Comparison of ENCODE assay signal across 26 cellular contexts in the genomic region with DNA sequence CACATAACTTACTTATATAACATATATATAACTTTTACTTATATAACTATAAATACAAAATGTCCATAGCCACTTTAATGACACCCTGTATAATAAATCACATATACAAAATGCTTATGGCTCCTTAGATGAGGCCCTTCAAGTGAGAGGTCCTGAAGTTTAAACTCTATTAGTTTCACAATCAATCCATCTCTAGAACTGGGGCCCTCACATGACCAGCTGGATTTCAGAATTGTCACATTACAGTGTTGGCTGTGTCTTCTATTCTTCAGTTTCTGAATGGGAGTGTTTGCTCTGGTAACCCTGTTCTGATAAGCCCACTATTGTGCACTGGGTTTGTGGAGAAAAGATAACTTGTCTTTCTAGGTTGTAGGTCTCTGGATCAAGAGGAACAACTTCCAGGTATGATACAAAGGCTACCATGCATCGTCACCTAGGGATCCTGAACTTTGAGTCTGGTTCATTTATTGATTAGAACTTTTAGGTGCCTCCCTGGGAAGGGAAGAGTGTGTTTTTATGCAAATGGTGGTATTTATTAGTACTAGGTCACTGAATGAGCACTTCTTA.
"Had no signal": no experiment of that assay in that cellular context is flagged by ENCODE, and none has a peak within 500 bp of the region (broad histone marks: within the 10 kb centered on the region; RNA-seq: fewer than 3 reads in every experiment).

No MANE protein-coding gene starts in this region.

- H3K27me3 ChIP-seq: left lung, right atrium auricular region, right lobe of liver, spleen, suprapubic skin, tibial artery, uterus had no signal

- H3K79me2 ChIP-seq: parathyroid adenoma had no signal

- H3K36me3 ChIP-seq: left lung, right atrium auricular region, right lobe of liver, spleen, suprapubic skin, thoracic aorta, tibial artery, uterus had no signal

- H3K27ac ChIP-seq: left lung, parathyroid adenoma, right atrium auricular region, right lobe of liver, skin epidermis, spleen, suprapubic skin, thoracic aorta, tibial artery, uterus had no signal

- H2AFZ ChIP-seq: parathyroid adenoma had no signal

- H3K4me1 ChIP-seq: left lung, parathyroid adenoma, right atrium auricular region, right lobe of liver, spleen, suprapubic skin, tibial artery, uterus had no signal

- H3K4me3 ChIP-seq: left lung, lung, right atrium auricular region, right lobe of liver, skin epidermis, spleen, suprapubic skin, thoracic aorta, tibial artery, uterus had no signal

- DNase-seq: hypothalamus; immature natural killer cell; kidney; left colon; left lung; mesendoderm; naive B cell; natural killer cell; nephron progenitor cell; right lobe of liver; spleen; stimulated activated CD4-positive, alpha-beta T cell treated with anti-CD3 and anti-CD28 coated beads, Interleukin-4, amount 100 ng/mL, for 24 hours; stimulated activated naive CD4-positive, alpha-beta T cell; tibial artery; trophoblast cell; uterus had no signal

- H3K27ac Mint-ChIP-seq: immature natural killer cell; mesothelial cell of epicardium; naive B cell; natural killer cell; nephron progenitor cell; stimulated activated effector memory CD8-positive, alpha-beta T cell treated with anti-CD3 and anti-CD28 coated beads, Interleukin-12 subunit alpha, Interleukin-12 subunit beta, amount 100 ng/mL, for 72 hours; stimulated activated naive CD8-positive, alpha-beta T cell treated with anti-CD3 and anti-CD28 coated beads, Interleukin-15, Interleukin-2, amounts not matched to agents 100 ng/mL and 50 ng/mL, for 24 hours had no signal

- H3K9ac ChIP-seq: parathyroid adenoma had no signal

- H3K9me3 Mint-ChIP-seq: immature natural killer cell; mesothelial cell of epicardium; natural killer cell; stimulated activated effector memory CD8-positive, alpha-beta T cell treated with anti-CD3 and anti-CD28 coated beads, Interleukin-12 subunit alpha, Interleukin-12 subunit beta, amount 100 ng/mL, for 72 hours; stimulated activated naive CD8-positive, alpha-beta T cell treated with anti-CD3 and anti-CD28 coated beads, Interleukin-15, Interleukin-2, amounts not matched to agents 100 ng/mL and 50 ng/mL, for 24 hours had no signal

- H3K9me3 ChIP-seq: left lung, right lobe of liver, suprapubic skin, thoracic aorta, tibial artery, uterus had no signal

- FAIRE-seq: islet of Langerhans had no signal

- ATAC-seq: left colon; left lung; natural killer cell; stimulated activated effector memory CD8-positive, alpha-beta T cell treated with anti-CD3 and anti-CD28 coated beads, Interleukin-12 subunit alpha, Interleukin-12 subunit beta, amount 100 ng/mL, for 72 hours had no signal

- H3K4me1 Mint-ChIP-seq: immature natural killer cell; naive B cell; natural killer cell; nephron progenitor cell; stimulated activated effector memory CD8-positive, alpha-beta T cell treated with anti-CD3 and anti-CD28 coated beads, Interleukin-12 subunit alpha, Interleukin-12 subunit beta, amount 100 ng/mL, for 72 hours had no signal

- H3K4me3 Mint-ChIP-seq: immature natural killer cell; mesothelial cell of epicardium; naive B cell; natural killer cell; nephron progenitor cell; stimulated activated effector memory CD8-positive, alpha-beta T cell treated with anti-CD3 and anti-CD28 coated beads, Interleukin-12 subunit alpha, Interleukin-12 subunit beta, amount 100 ng/mL, for 72 hours; stimulated activated naive CD8-positive, alpha-beta T cell treated with anti-CD3 and anti-CD28 coated beads, Interleukin-15, Interleukin-2, amounts not matched to agents 100 ng/mL and 50 ng/mL, for 24 hours had no signal

- H3K36me3 Mint-ChIP-seq: immature natural killer cell; mesothelial cell of epicardium; naive B cell; natural killer cell; stimulated activated effector memory CD8-positive, alpha-beta T cell treated with anti-CD3 and anti-CD28 coated beads, Interleukin-12 subunit alpha, Interleukin-12 subunit beta, amount 100 ng/mL, for 72 hours had no signal
